In the genomic region with DNA sequence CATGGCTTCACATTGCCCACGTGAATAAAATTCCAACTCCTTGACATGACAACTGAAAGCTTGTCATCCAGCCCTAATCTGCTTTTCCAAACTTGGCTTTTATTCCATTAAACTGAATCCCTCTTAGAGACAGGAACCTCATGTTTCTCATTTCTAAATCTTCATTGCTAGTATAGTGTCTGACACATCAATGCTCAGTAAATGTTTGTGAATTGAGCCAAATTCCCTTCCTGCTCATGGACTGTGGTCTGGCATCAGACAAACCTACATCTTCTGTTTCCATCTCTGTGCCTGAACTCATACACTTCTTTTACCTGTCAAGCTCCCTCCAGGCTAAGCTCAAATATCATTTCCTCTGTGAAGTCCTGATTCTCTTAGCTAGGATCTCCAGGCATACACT, we compare ENCODE assay signal across 30 cellular contexts. TPM values are rescaled to one million over a fixed set of nuclear protein-coding genes. Genes with fewer than 3 reads are reported as not detected.
"Had no signal": no experiment of that assay in that cellular context is flagged by ENCODE, and none has a peak within 500 bp of the region (broad histone marks: within the 10 kb centered on the region; RNA-seq: fewer than 3 reads in every experiment).

No MANE protein-coding gene starts in this region.

- H3K4me1 ChIP-seq: psoas muscle had no signal

- H3K9me3 Mint-ChIP-seq: endodermal cell had no signal

- H3K27ac ChIP-seq: gastrocnemius medialis, heart right ventricle, neutrophil, psoas muscle, stomach, thoracic aorta, transverse colon had no signal

- DNase-seq: cerebellar nuclear complex; dermis blood vessel endothelial cell; endodermal cell; gastrocnemius medialis; heart right ventricle; hypothalamus; islet precursor cell; mammary epithelial cell; psoas muscle; retina; stimulated activated CD4-positive, alpha-beta T cell treated with anti-CD3 and anti-CD28 coated beads, Interleukin-2, amount 100 ng/mL, for 24 hours; stimulated activated CD4-positive, alpha-beta T cell treated with anti-CD3 and anti-CD28 coated beads, Interleukin-4, amount 100 ng/mL, for 4 hours; stimulated activated naive CD4-positive, alpha-beta T cell; stomach; substantia nigra; transverse colon had no signal

- H3K9me3 ChIP-seq: gastrocnemius medialis, heart right ventricle, neutrophil, psoas muscle, stomach, thoracic aorta, transverse colon had no signal

- ATAC-seq: esophagus mucosa, gastrocnemius medialis, heart right ventricle, left lobe of liver, psoas muscle, sciatic nerve had no signal

- H3K4me3 ChIP-seq: gastrocnemius medialis, heart right ventricle, psoas muscle, stomach, thoracic aorta, transverse colon had no signal

- H3K27me3 ChIP-seq: gastrocnemius medialis, heart right ventricle, neutrophil, stomach, transverse colon had no signal

- H3K27ac Mint-ChIP-seq: endodermal cell had no signal

- FAIRE-seq: colon had no signal

- H3K4me3 Mint-ChIP-seq: endodermal cell had no signal

RNA-seq across cellular contexts. Expression of gene WNT10B, which starts 42.0 kb away (rescaled TPM):
- total RNA-seq: dermis blood vessel endothelial cell, fibroblast of villous mesenchyme, gastrocnemius medialis, left lobe of liver had no signal

RNA-seq across cellular contexts. Expression of gene WNT1, which starts 48.6 kb away (rescaled TPM):
- total RNA-seq: dermis blood vessel endothelial cell, endodermal cell, esophagus mucosa, fibroblast of lung, fibroblast of villous mesenchyme, gastrocnemius medialis, heart right ventricle, left lobe of liver, lower leg skin, mammary epithelial cell, myocyte, osteoblast, psoas muscle, sciatic nerve, skeletal muscle tissue, stomach, transverse colon, urinary bladder had no signal
- polyA plus RNA-seq: fibroblast of lung, heart right ventricle, mammary epithelial cell, neural cell, psoas muscle, stomach, urinary bladder had no signal
